ENCODE assay signal across 23 cellular contexts in the genomic region with DNA sequence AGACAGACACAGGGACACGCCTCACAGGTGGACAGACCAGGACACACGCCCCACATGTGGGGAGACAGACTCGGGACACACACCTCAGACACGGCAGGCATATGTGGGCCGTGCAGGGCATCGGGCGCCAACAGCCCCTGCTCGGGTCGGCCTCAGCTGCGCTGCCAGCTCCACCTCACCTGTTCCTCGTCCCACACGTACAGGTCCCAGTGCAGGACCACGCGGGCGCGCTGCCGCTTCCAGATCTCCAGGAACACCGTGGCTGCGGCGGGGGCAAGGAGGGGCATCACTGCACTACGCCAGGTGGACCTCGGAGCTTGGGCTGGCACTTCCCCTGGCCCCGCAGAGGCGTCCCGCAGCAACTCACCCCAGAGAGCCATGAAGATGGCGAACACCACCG. TPM values are rescaled to one million over a fixed set of nuclear protein-coding genes. Genes with fewer than 3 reads are reported as not detected.
A peak's percentile ranks its signal among the peaks of the same experiment; 100 is the strongest.
DNase-seq lines count a peak whose midpoint lies in the region; ATAC-seq, FAIRE-seq and TF ChIP-seq lines count a peak whose summit lies in the region.
"Had no signal": no experiment of that assay in that cellular context is flagged by ENCODE, and none has a peak within 500 bp of the region (broad histone marks: within the 10 kb centered on the region; RNA-seq: fewer than 3 reads in every experiment).

No MANE protein-coding gene starts in this region.

- no peaks in the 10 kb centered on the region for H3K36me3 ChIP-seq in H1 (ENCODE audit: control insufficient read depth in 2 of 4, insufficient read depth in 4 of 4, low read length in 3 of 4)
- no peaks in the 10 kb centered on the region for H3K36me3 ChIP-seq in mucosa of descending colon (ENCODE audit: low read depth)
- H3K36me3 ChIP-seq: HAP-1, SJCRH30 had no signal

- peaks cover 0 to 4% of the 10 kb centered on the region in 2 donors for H3K27me3 Mint-ChIP-seq in natural killer cell treated with Interleukin-12 subunit alpha and Interleukin-12 subunit beta and Interleukin-15 and Interleukin-18, amount 100 ng/mL, for 72 hours
- peaks cover 4 to 8% of the 10 kb centered on the region in 2 donors for H3K27me3 Mint-ChIP-seq in natural killer cell (ENCODE audit: low read depth in 2 of 2)
- H3K27me3 Mint-ChIP-seq: CD4-positive, alpha-beta T cell had no signal

- no peaks in the 10 kb centered on the region for H3K27me3 ChIP-seq in H1 (replicated peaks in 1 of 4; ENCODE audit: control insufficient read depth in 3 of 4, extremely low read depth in 1 of 4, insufficient read depth in 3 of 4, low read length in 3 of 4)
- H3K27me3 ChIP-seq: SJCRH30 had no signal

- WGBS in H1 (ENCODE audit: extremely low coverage in 1 of 2, insufficient coverage in 1 of 2, insufficient read length in 1 of 2, insufficient replicate concordance in 2 of 2, low coverage in 1 of 2, low lambda C conversion rate in 2 of 2, missing lambda C conversion rate in 1 of 2), 2 experiments, result 96% methylated on average over 24 of the region's 27 CpGs; no CpG with 5 or more reads in 1 of the 2 experiments

- H3K4me2 ChIP-seq in H1 (ENCODE audit: insufficient read depth in 1 of 2, low read depth in 2 of 2, low read length in 2 of 2), result no peak overlapping the region
- H3K4me2 ChIP-seq: KMS-11 had no signal

- no peak overlapping the region for H3K4me3 Mint-ChIP-seq in natural killer cell treated with Interleukin-12 subunit alpha and Interleukin-12 subunit beta and Interleukin-15 and Interleukin-18, amount 100 ng/mL, for 72 hours
- H3K4me3 Mint-ChIP-seq in natural killer cell, result no peak overlapping the region
- H3K4me3 Mint-ChIP-seq: CD4-positive, alpha-beta T cell had no signal

- H4K5ac ChIP-seq in H1 (ENCODE audit: insufficient read length, low read depth, low read length), result no peak overlapping the region

- POLR2A ChIA-PET in H1 (lab: Charles Lee; ENCODE audit: partially characterized antibody), result no interaction called here

- H2AFZ ChIP-seq in H1 (ENCODE audit: low read length), result no peak overlapping the region
- H2AFZ ChIP-seq: GM23248 had no signal

- H3K14ac ChIP-seq in H1 (ENCODE audit: insufficient read length), result no peak overlapping the region

- H3K9me3 ChIP-seq in H1 (ENCODE audit: insufficient read depth in 2 of 2, low read depth in 1 of 2, low read length in 1 of 2) (no peaks in the 10 kb centered on the region), mucosa of descending colon (no peaks in the 10 kb centered on the region)
- H3K9me3 ChIP-seq: Caco-2, HAP-1, SJCRH30 had no signal

- intact Hi-C loops in natural killer cell (cut with micrococcal nuclease) (no loop called here), mucosa of descending colon (cut with DNase I, micrococcal nuclease) (no loop called here)

- no peaks in the 10 kb centered on the region for H3K4me1 Mint-ChIP-seq in natural killer cell treated with Interleukin-12 subunit alpha and Interleukin-12 subunit beta and Interleukin-15 and Interleukin-18, amount 100 ng/mL, for 72 hours (ENCODE audit: low read depth in 2 of 2)
- H3K4me1 Mint-ChIP-seq in natural killer cell, result no peaks in the 10 kb centered on the region

- no peak overlapping the region for H2BK120ac ChIP-seq in H1 (replicated peaks; ENCODE audit: low read depth, low read length)

- H3K4me1 ChIP-seq in H1 (replicated peaks in 1 of 4; ENCODE audit: control insufficient read depth in 3 of 4, insufficient read depth in 4 of 4, low read length in 3 of 4) (no peaks in the 10 kb centered on the region; a peak in 1 of 7 replicates), mucosa of descending colon (ENCODE audit: low read depth) (no peaks in the 10 kb centered on the region)
- H3K4me1 ChIP-seq: Caco-2, HAP-1, SJCRH30 had no signal

- no peak for FAIRE-seq in H1 (lab: Jason Lieb, UNC)
- FAIRE-seq: GM12878 had no signal

- peak; percentile 48 for DNase-seq in natural killer cell treated with Interleukin-12 subunit alpha and Interleukin-12 subunit beta and Interleukin-15 and Interleukin-18, amount 100 ng/mL, for 72 hours (ENCODE audit: low spot score)
- DNase-seq in natural killer cell (no peak), H1 (ENCODE audit: low read depth in 1 of 2, low spot score in 2 of 2) (no peak), mucosa of descending colon (peak in 2 of 3 donors; percentile 15 to 41), COR-L47 (lab: John Stamatoyannopoulos, UW) (no peak), DMS114 treated with DMSO at 0.1 percent for 48 hours (lab: John Stamatoyannopoulos, UW; ENCODE audit: unreplicated experiment) (no peak)
- DNase-seq: Caco-2; DMS 273 treated with DMSO at 0.1 percent for 48 hours; DND-41; GM23248; NCI-H1092 treated with DMSO at 0.1 percent for 48 hours; NCI-H1436 treated with DMSO at 0.1 percent for 48 hours; NCI-H2227 treated with DMSO at 0.1 percent for 48 hours; NCI-H510A; NCI-H748 treated with DMSO at 0.1 percent for 48 hours; NK-92 treated with Interleukin-12 subunit alpha and Interleukin-12 subunit beta, amount 100 ng/mL, for 24 hours; SJCRH30 had no signal

- no peak overlapping the region for H3K27ac ChIP-seq in H1 (ENCODE audit: low read depth, low read length)
- H3K27ac ChIP-seq: GM23248, KMS-11, SJCRH30 had no signal

- H3K23me2 ChIP-seq in H1 (ENCODE audit: low read depth, low read length), result no peaks in the 10 kb centered on the region

- TF ChIP-seq EP300 in H1 (IDR thresholded peaks at IDR 0.05; ENCODE audit: borderline replicate concordance in 1 of 2, low read depth in 2 of 2, low read length in 2 of 2), result no peak

- no peak overlapping the region for H3K4me3 ChIP-seq in H1 (ENCODE audit: extremely low read depth in 1 of 4, insufficient read depth in 2 of 4, low read depth in 3 of 4, low read length in 4 of 4)
- no peak overlapping the region for H3K4me3 ChIP-seq in mucosa of descending colon
- H3K4me3 ChIP-seq: GM12878, GM23248, HAP-1, SJCRH30 had no signal

- ATAC-seq in natural killer cell treated with Interleukin-12 subunit alpha and Interleukin-12 subunit beta and Interleukin-15 and Interleukin-18, amount 100 ng/mL, for 72 hours, result peak in 1 of 2 donors; percentile 11
- no peak for ATAC-seq in natural killer cell
- no peak for ATAC-seq in mucosa of descending colon
- ATAC-seq in GM21381 (IDR thresholded peaks at IDR 0.05; ENCODE audit: unreplicated experiment), result no peak
- ATAC-seq: GM12878 had no signal

- TF ChIP-seq POLR2A in H1 (IDR thresholded peaks at IDR 0.05; ENCODE audit: control extremely low read depth in 1 of 2, low read depth in 2 of 2, low read length in 2 of 2), result no peak

- no peaks in the 10 kb centered on the region for H3K79me1 ChIP-seq in H1 (ENCODE audit: low read depth, low read length)

- H2BK5ac ChIP-seq in H1 (ENCODE audit: low read depth, low read length), result peak overlapping the region; percentile 24; the same call in 1 of the 2 replicates

- H3K36me3 Mint-ChIP-seq in natural killer cell treated with Interleukin-12 subunit alpha and Interleukin-12 subunit beta and Interleukin-15 and Interleukin-18, amount 100 ng/mL, for 72 hours, result no peaks in the 10 kb centered on the region
- peaks cover 6% of the 10 kb centered on the region for H3K36me3 Mint-ChIP-seq in natural killer cell

- H4K8ac ChIP-seq in H1 (ENCODE audit: extremely low read depth, insufficient read depth, low read length), result no peak overlapping the region

- H2AK5ac ChIP-seq in H1 (ENCODE audit: low read depth, low read length), result no peak overlapping the region

- no peak overlapping the region for H3K4ac ChIP-seq in H1 (replicated peaks; ENCODE audit: insufficient read length, low read depth, low read length)

- CTCF ChIA-PET in H1 (lab: Charles Lee; ENCODE audit: partially characterized antibody), result interaction anchor here (0.5 to 0.6 kb wide), 2 partner anchors 89 kb away, joined by 3 read pairs; no protein-coding TSS in a partner anchor

- no peak overlapping the region for H4K91ac ChIP-seq in H1 (replicated peaks; ENCODE audit: insufficient read length, low read length)

- no peak overlapping the region for H3K56ac ChIP-seq in H1 (replicated peaks; ENCODE audit: insufficient read length, low read depth, low read length)

- H3K9me3 Mint-ChIP-seq in natural killer cell treated with Interleukin-12 subunit alpha and Interleukin-12 subunit beta and Interleukin-15 and Interleukin-18, amount 100 ng/mL, for 72 hours, result no peaks in the 10 kb centered on the region
- peaks cover 4 to 8% of the 10 kb centered on the region in 2 donors for H3K9me3 Mint-ChIP-seq in natural killer cell
- H3K9me3 Mint-ChIP-seq: CD4-positive, alpha-beta T cell had no signal

- H3K9ac ChIP-seq in H1 (replicated peaks in 1 of 4; ENCODE audit: extremely low read depth in 1 of 4, low read depth in 3 of 4, low read length in 3 of 4), result no peak overlapping the region
- H3K9ac ChIP-seq: GM23248, KMS-11 had no signal

- no peak for TF ChIP-seq RAD21 in H1 (IDR thresholded peaks at IDR 0.05 in 1 of 2, conservative IDR thresholded peaks at IDR 0.05 in 1 of 2; ENCODE audit: low read depth in 2 of 2, low read length in 2 of 2)

- H3K23ac ChIP-seq in H1 (ENCODE audit: insufficient read length), result no peak overlapping the region

- no peaks in the 10 kb centered on the region for H3K79me2 ChIP-seq in H1 (ENCODE audit: control insufficient read depth in 1 of 2, insufficient read depth in 2 of 2, low read length in 2 of 2)

- TF ChIP-seq CTCF in natural killer cell (IDR thresholded peaks at IDR 0.05) (no peak), H1 (IDR thresholded peaks at IDR 0.05; ENCODE audit: control extremely low read depth in 1 of 3, insufficient read depth in 1 of 3, low read depth in 1 of 3, low read length in 3 of 3) (no peak), mucosa of descending colon (IDR thresholded peaks at IDR 0.05) (no peak)

- H2BK15ac ChIP-seq in H1 (ENCODE audit: low read length), result no peak overlapping the region

- no peak overlapping the region for H2BK20ac ChIP-seq in H1 (ENCODE audit: low read length)

- no peak overlapping the region for H3K18ac ChIP-seq in H1 (ENCODE audit: extremely low read depth, low read length)

- no peak overlapping the region for H2BK12ac ChIP-seq in H1 (ENCODE audit: low read depth, low read length)

- H3K27ac Mint-ChIP-seq in natural killer cell treated with Interleukin-12 subunit alpha and Interleukin-12 subunit beta and Interleukin-15 and Interleukin-18, amount 100 ng/mL, for 72 hours, result no peak overlapping the region
- H3K27ac Mint-ChIP-seq in natural killer cell, result no peak overlapping the region
- H3K27ac Mint-ChIP-seq: CD4-positive, alpha-beta T cell had no signal

- H4K20me1 ChIP-seq in H1 (replicated peaks in 1 of 2; ENCODE audit: control insufficient read depth in 1 of 2, insufficient read depth in 2 of 2, low read length in 2 of 2), result no peaks in the 10 kb centered on the region

RNA-seq across cellular contexts. Expression of a gene that starts 12.4 kb away (rescaled TPM):
- 1 to 10 TPM; 2.4 to 6.7 TPM for total RNA-seq in natural killer cell treated with Interleukin-12 subunit alpha and Interleukin-12 subunit beta and Interleukin-15 and Interleukin-18, amount 100 ng/mL, for 72 hours
- total RNA-seq in natural killer cell (10 to 100 TPM; 15.1 to 21.3 (median 15.1) TPM), mucosa of descending colon (100 to 1,000 TPM in 2 of 3 donors, 10 to 100 TPM in 1; 85.2 to 179 (median 131) TPM)
- 18.0 and 20.0 TPM in 2 replicates for total RNA-seq in H1 (2021; fragmentation: NEBNext Ultra II Directional; extraction: Animal tissue kit (Norgen Biotek cat#: 25700))
- 20.7 and 24.6 TPM in 2 replicates for polyA plus RNA-seq in H1 (2011; rRNA removed)
- 19.7 TPM for polyA plus RNA-seq in H1 (2011; cell fraction: cytosol; rRNA removed)
- 185 TPM for polyA plus RNA-seq in H1 (2011; cell fraction: nucleus; rRNA removed)
- 20.7 to 42.8 TPM (median 32.2 TPM) in 4 replicates for polyA plus RNA-seq in H1 (2012, experiment 1 of 2)
- polyA plus RNA-seq in H1 (2012, experiment 2 of 2), result 11.9 TPM
- polyA plus RNA-seq in H1 (2013, experiment 1 of 2), result 14.6 TPM
- polyA plus RNA-seq in H1 (2013, experiment 2 of 2), result 13.7 TPM
- 5.2 and 7.0 TPM in 2 replicates for polyA minus RNA-seq in H1 (2011; rRNA and poly(A)+ RNA removed)
- polyA minus RNA-seq in H1 (2011; cell fraction: cytosol; rRNA and poly(A)+ RNA removed), result 5.6 TPM
- 19.3 TPM for polyA minus RNA-seq in H1 (2011; cell fraction: nucleus; rRNA and poly(A)+ RNA removed)
- total RNA-seq: GM23248 had no signal
- polyA plus RNA-seq: BJ, GM23248 had no signal

RNA-seq across cellular contexts. Expression of a gene that starts 14.6 kb away (rescaled TPM):
- 10 to 100 TPM; 39.0 to 44.9 TPM for total RNA-seq in natural killer cell treated with Interleukin-12 subunit alpha and Interleukin-12 subunit beta and Interleukin-15 and Interleukin-18, amount 100 ng/mL, for 72 hours
- total RNA-seq in natural killer cell (100 to 1,000 TPM; 619 to 690 (median 666) TPM), mucosa of descending colon (100 to 1,000 TPM; 103 to 190 (median 116) TPM)
- total RNA-seq in H1 (2021; fragmentation: NEBNext Ultra II Directional; extraction: Animal tissue kit (Norgen Biotek cat#: 25700)), result 66.3 and 68.9 TPM in 2 replicates
- 55.2 and 94.2 TPM in 2 replicates for polyA plus RNA-seq in H1 (2011; rRNA removed)
- polyA plus RNA-seq in H1 (2011; cell fraction: cytosol; rRNA removed), result 57.0 TPM
- 133 TPM for polyA plus RNA-seq in H1 (2011; cell fraction: nucleus; rRNA removed)
- 35.4 to 56.4 TPM (median 48.3 TPM) in 4 replicates for polyA plus RNA-seq in H1 (2012, experiment 1 of 2)
- 55.4 TPM for polyA plus RNA-seq in H1 (2012, experiment 2 of 2)
- polyA plus RNA-seq in H1 (2013, experiment 1 of 2), result 51.9 TPM
- 52.5 TPM for polyA plus RNA-seq in H1 (2013, experiment 2 of 2)
- 13.0 and 16.6 TPM in 2 replicates for polyA minus RNA-seq in H1 (2011; rRNA and poly(A)+ RNA removed)
- polyA minus RNA-seq in H1 (2011; cell fraction: cytosol; rRNA and poly(A)+ RNA removed), result 26.2 TPM
- 24.8 TPM for polyA minus RNA-seq in H1 (2011; cell fraction: nucleus; rRNA and poly(A)+ RNA removed)
- total RNA-seq: SJCRH30 had no signal

RNA-seq across cellular contexts. Expression of a gene that starts 20.7 kb away (rescaled TPM):
- 10 to 100 TPM; 20.6 to 56.9 TPM for total RNA-seq in natural killer cell treated with Interleukin-12 subunit alpha and Interleukin-12 subunit beta and Interleukin-15 and Interleukin-18, amount 100 ng/mL, for 72 hours
- total RNA-seq in natural killer cell, result 10 to 100 TPM; 21.5 to 25.1 (median 23.4) TPM
- total RNA-seq in H1 (2021; fragmentation: NEBNext Ultra II Directional; extraction: Animal tissue kit (Norgen Biotek cat#: 25700)), result 48.7 and 52.4 TPM in 2 replicates
- 68.2 and 108 TPM in 2 replicates for polyA plus RNA-seq in H1 (2011; rRNA removed)
- 69.7 TPM for polyA plus RNA-seq in H1 (2011; cell fraction: cytosol; rRNA removed)
- 197 TPM for polyA plus RNA-seq in H1 (2011; cell fraction: nucleus; rRNA removed)
- polyA plus RNA-seq in H1 (2012, experiment 1 of 2), result 33.3 to 60.1 TPM (median 54.3 TPM) in 4 replicates
- polyA plus RNA-seq in H1 (2012, experiment 2 of 2), result 51.9 TPM
- polyA plus RNA-seq in H1 (2013, experiment 1 of 2), result 42.4 TPM
- polyA plus RNA-seq in H1 (2013, experiment 2 of 2), result 39.1 TPM
- 49.6 and 57.3 TPM in 2 replicates for polyA minus RNA-seq in H1 (2011; rRNA and poly(A)+ RNA removed)
- polyA minus RNA-seq in H1 (2011; cell fraction: cytosol; rRNA and poly(A)+ RNA removed), result 38.8 TPM
- polyA minus RNA-seq in H1 (2011; cell fraction: nucleus; rRNA and poly(A)+ RNA removed), result 51.9 TPM
- total RNA-seq in mucosa of descending colon, result 10 to 100 TPM; 19.2 to 34.8 (median 27.3) TPM

RNA-seq across cellular contexts. Expression of a gene that starts 35.4 kb away (rescaled TPM):
- not detected for total RNA-seq in natural killer cell treated with Interleukin-12 subunit alpha and Interleukin-12 subunit beta and Interleukin-15 and Interleukin-18, amount 100 ng/mL, for 72 hours
- total RNA-seq in natural killer cell, result under 1 TPM in 2 of 3 donors, not detected in 1; 0.29 to 0.56 TPM
- total RNA-seq in H1 (2021; fragmentation: NEBNext Ultra II Directional; extraction: Animal tissue kit (Norgen Biotek cat#: 25700)), result 28.5 and 28.7 TPM in 2 replicates
- 16.7 and 28.0 TPM in 2 replicates for polyA plus RNA-seq in H1 (2011; rRNA removed)
- 25.0 TPM for polyA plus RNA-seq in H1 (2011; cell fraction: cytosol; rRNA removed)
- polyA plus RNA-seq in H1 (2011; cell fraction: nucleus; rRNA removed), result 35.4 TPM
- polyA plus RNA-seq in H1 (2012, experiment 1 of 2), result 10.9 to 22.0 TPM (median 18.8 TPM) in 4 replicates
- 14.5 TPM for polyA plus RNA-seq in H1 (2012, experiment 2 of 2)
- 11.0 TPM for polyA plus RNA-seq in H1 (2013, experiment 1 of 2)
- polyA plus RNA-seq in H1 (2013, experiment 2 of 2), result 12.3 TPM
- 11.3 and 13.9 TPM in 2 replicates for polyA minus RNA-seq in H1 (2011; rRNA and poly(A)+ RNA removed)
- 33.5 TPM for polyA minus RNA-seq in H1 (2011; cell fraction: cytosol; rRNA and poly(A)+ RNA removed)
- 11.1 TPM for polyA minus RNA-seq in H1 (2011; cell fraction: nucleus; rRNA and poly(A)+ RNA removed)
- 100 to 1,000 TPM in 2 of 3 donors, 10 to 100 TPM in 1; 73.3 to 174 (median 143) TPM for total RNA-seq in mucosa of descending colon
- total RNA-seq: SJCRH30 had no signal

Comparison
In these comparisons a context has a peak if more than half of its experiments do, and no peak if none do; other contexts are left out.
1. DNase-seq: peak in natural killer cell treated with Interleukin-12 subunit alpha and Interleukin-12 subunit beta and Interleukin-15 and Interleukin-18, amount 100 ng/mL, for 72 hours (single experiment) and mucosa of descending colon (2 of 3); none in natural killer cell (single experiment), H1 (0 of 2), COR-L47 (single experiment) and DMS114 treated with DMSO at 0.1 percent for 48 hours (single experiment).